In the genomic region with DNA sequence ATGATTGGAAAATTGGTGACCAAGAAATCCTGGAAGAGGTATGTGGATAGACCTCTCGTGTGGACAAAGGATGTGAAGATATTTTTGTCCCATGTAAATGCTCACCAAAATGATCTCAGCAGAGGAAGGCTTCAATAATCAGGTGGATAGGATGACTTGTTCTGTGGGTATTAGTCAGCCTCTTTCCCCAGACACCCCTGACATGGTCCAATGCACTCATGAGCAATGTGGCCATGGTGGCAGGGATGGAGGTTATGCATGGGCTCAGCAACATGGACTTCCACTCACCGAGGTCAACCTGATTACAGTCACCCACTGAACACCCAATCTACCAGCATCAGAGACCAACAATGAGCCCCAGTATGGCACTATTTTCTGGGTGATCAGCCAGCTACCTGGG, we compare ENCODE assay signal across 16 cellular contexts. TPM values are rescaled to one million over a fixed set of nuclear protein-coding genes. Genes with fewer than 3 reads are reported as not detected.
DNase-seq lines count a peak whose midpoint lies in the region; ATAC-seq and TF ChIP-seq lines count a peak whose summit lies in the region.
"Had no signal": no experiment of that assay in that cellular context is flagged by ENCODE, and none has a peak within 500 bp of the region (broad histone marks: within the 10 kb centered on the region; RNA-seq: fewer than 3 reads in every experiment).

No MANE protein-coding gene starts in this region.

- no peak for DNase-seq in activated B cell treated with CpG ODN at 0.5 μM for 24 hours
- peak; percentile 89 for DNase-seq in glomerular visceral epithelial cell (ENCODE audit: extremely low spot score)
- peak; percentile 87 for DNase-seq in renal cortical epithelial cell (ENCODE audit: low read depth)
- DNase-seq in NCI-H187 (lab: John Stamatoyannopoulos, UW), result no peak
- no peak for DNase-seq in osteoblast (ENCODE audit: insufficient read length, low spot score, missing footprints)
- DNase-seq in NOMO-1 treated with dmso at 0.1 percent for 144 hours (lab: John Stamatoyannopoulos, UW; ENCODE audit: unreplicated experiment), result no peak
- DNase-seq: Calu3; CD4-positive, CD25-positive, alpha-beta regulatory T cell; DMS 273 treated with DMSO at 0.1 percent for 48 hours; HCEC 1CT; HFFc6 had no signal

- no peaks in the 10 kb centered on the region for H3K9me3 Mint-ChIP-seq in activated B cell treated with CpG ODN at 0.5 μM for 24 hours
- H3K9me3 Mint-ChIP-seq: CD4-positive, CD25-positive, alpha-beta regulatory T cell; HFFc6; IgD-negative memory B cell had no signal

- intact Hi-C loops in activated B cell treated with CpG ODN at 0.5 μM for 24 hours (cut with micrococcal nuclease), result no loop called here

- no peak overlapping the region for H3K4me3 ChIP-seq in osteoblast (ENCODE audit: insufficient read depth, low read length)
- H3K4me3 ChIP-seq: A549, BLaER1 had no signal

- H3K4me1 ChIP-seq in osteoblast (ENCODE audit: insufficient read depth, low read length), result no peaks in the 10 kb centered on the region
- H3K4me1 ChIP-seq: A549 had no signal

- no peaks in the 10 kb centered on the region for H3K79me2 ChIP-seq in osteoblast (ENCODE audit: insufficient read depth, low read length)

- no peak overlapping the region for H3K4me2 ChIP-seq in osteoblast (ENCODE audit: insufficient read depth, low read length)
- H3K4me2 ChIP-seq: A549, BLaER1 had no signal

- H3K27me3 ChIP-seq in osteoblast (ENCODE audit: insufficient read depth, low read length), result peaks cover 23% of the 10 kb centered on the region
- H3K27me3 ChIP-seq: BLaER1 had no signal

- H3K9me3 ChIP-seq in osteoblast (ENCODE audit: low read depth, low read length), result no peaks in the 10 kb centered on the region
- H3K9me3 ChIP-seq: A549, BLaER1 had no signal

- peak; percentile 18 for ATAC-seq in activated B cell treated with CpG ODN at 0.5 μM for 24 hours (ENCODE audit: low read depth)
- ATAC-seq in HG03039 (IDR thresholded peaks at IDR 0.05; ENCODE audit: unreplicated experiment), result no peak
- ATAC-seq: A549 had no signal

- H4K20me1 ChIP-seq in osteoblast (ENCODE audit: insufficient read depth, low read length), result no peaks in the 10 kb centered on the region
- H4K20me1 ChIP-seq: BLaER1 had no signal

- no peaks in the 10 kb centered on the region for H3K36me3 Mint-ChIP-seq in activated B cell treated with CpG ODN at 0.5 μM for 24 hours (ENCODE audit: low read depth)
- H3K36me3 Mint-ChIP-seq: IgD-negative memory B cell had no signal

- peaks cover 14% of the 10 kb centered on the region for H3K27me3 Mint-ChIP-seq in activated B cell treated with CpG ODN at 0.5 μM for 24 hours

- H3K27ac Mint-ChIP-seq in activated B cell treated with CpG ODN at 0.5 μM for 24 hours, result no peak overlapping the region
- H3K27ac Mint-ChIP-seq: CD4-positive, CD25-positive, alpha-beta regulatory T cell; HFFc6; IgD-negative memory B cell had no signal

- no peak overlapping the region for H2AFZ ChIP-seq in osteoblast (ENCODE audit: low read length)

- TF ChIP-seq CTCF in activated B cell treated with CpG ODN at 0.5 μM for 24 hours (IDR thresholded peaks at IDR 0.05) (no peak), osteoblast (IDR thresholded peaks at IDR 0.05; ENCODE audit: extremely low read depth, low read depth, low read length) (no peak)

- POLR2A ChIA-PET in activated B cell treated with CpG ODN at 0.5 μM for 24 hours (lab: Charles Lee), result no interaction called here

- peaks cover 4% of the 10 kb centered on the region for H3K4me1 Mint-ChIP-seq in activated B cell treated with CpG ODN at 0.5 μM for 24 hours

- CTCF ChIA-PET in activated B cell treated with CpG ODN at 0.5 μM for 24 hours (lab: Charles Lee), result no interaction called here

- no peak overlapping the region for H3K4me3 Mint-ChIP-seq in activated B cell treated with CpG ODN at 0.5 μM for 24 hours
- H3K4me3 Mint-ChIP-seq: CD4-positive, CD25-positive, alpha-beta regulatory T cell; HFFc6; IgD-negative memory B cell had no signal

- no peak overlapping the region for H3K27ac ChIP-seq in osteoblast (ENCODE audit: low read depth, low read length)
- H3K27ac ChIP-seq: A549, BLaER1 had no signal

- H3K36me3 ChIP-seq in osteoblast (ENCODE audit: insufficient read depth, low read length), result no peaks in the 10 kb centered on the region
- H3K36me3 ChIP-seq: BLaER1 had no signal

RNA-seq across cellular contexts. Expression of a gene that starts 20.2 kb away (rescaled TPM):
- total RNA-seq in activated B cell treated with CpG ODN at 0.5 μM for 24 hours (not detected in 2 replicates), renal cortical epithelial cell (0.05 and 0.17 TPM in 2 replicates), osteoblast (not detected in 2 replicates)
- total RNA-seq: Calu3, Daoy had no signal

Comparison
In these comparisons a context has a peak if more than half of its experiments do, and no peak if none do; other contexts are left out.
1. DNase-seq: peak in glomerular visceral epithelial cell (single experiment) and renal cortical epithelial cell (single experiment); none in activated B cell treated with CpG ODN at 0.5 μM for 24 hours (single experiment), NCI-H187 (0 of 2), osteoblast (single experiment) and NOMO-1 treated with dmso at 0.1 percent for 144 hours (single experiment).